23 cellular contexts compared by ENCODE assay signal in genomic region chr13:34459856-34460255, GRCh38.
DNase-seq lines count a peak whose midpoint lies in the region; ATAC-seq and TF ChIP-seq lines count a peak whose summit lies in the region.
"Had no signal": no experiment of that assay in that cellular context is flagged by ENCODE, and none has a peak within 500 bp of the region (broad histone marks: within the 10 kb centered on the region; RNA-seq: fewer than 3 reads in every experiment).

No MANE protein-coding gene starts in this region.

- no peak overlapping the region for H3K4me3 ChIP-seq in foreskin fibroblast (ENCODE audit: low read depth in 1 of 2, low read length in 2 of 2)
- H3K4me3 ChIP-seq: GM23248, heart left ventricle, MG63, thyroid gland had no signal

- DNase-seq in DMS53 (lab: John Stamatoyannopoulos, UW) = peak; percentile 82
- peak; percentile 62 for DNase-seq in GF-D8 (lab: John Stamatoyannopoulos, UW)
- peak; percentile 2 for DNase-seq in RKO (ENCODE audit: low spot score)
- DNase-seq in foreskin fibroblast = peak; percentile 29 to 52
- no peak for DNase-seq in NCI-H1048 (lab: John Stamatoyannopoulos, UW)
- DNase-seq in foreskin melanocyte = no peak
- DNase-seq: activated B cell treated with CpG ODN at 0.5 μM for 24 hours; activated CD4-positive, alpha-beta memory T cell treated with anti-CD3 and anti-CD28 coated beads, Interleukin-2, amount 10 ng/mL, durations not matched to agents 7 days and 5 days; activated gamma-delta T cell treated with Interleukin-2 at 50 U/mL for 16 hours; amniotic stem cell; CD8-positive, alpha-beta T cell; GM23248; heart left ventricle; HFFc6; left colon; MG63; naive thymus-derived CD8-positive, alpha-beta T cell; NCI-H1694; NCI-H774; stimulated activated CD4-positive, alpha-beta T cell treated with anti-CD3 and anti-CD28 coated beads, Interleukin-2, amount 100 ng/mL, for 48 hours; stimulated activated naive CD4-positive, alpha-beta T cell treated with Interleukin-2 at 50 U/mL for 16 hours; thyroid gland had no signal

- no peak for ATAC-seq in GM21447 (IDR thresholded peaks at IDR 0.05; ENCODE audit: unreplicated experiment)
- ATAC-seq: CD8-positive, alpha-beta T cell; left colon; naive thymus-derived CD8-positive, alpha-beta T cell had no signal

- no peak for TF ChIP-seq CTCF in foreskin fibroblast (IDR thresholded peaks at IDR 0.05; ENCODE audit: low read depth, low read length)

Comparison
In these comparisons a context has a peak if more than half of its experiments do, and no peak if none do; other contexts are left out.
1. DNase-seq: peak in DMS53 (single experiment), GF-D8 (single experiment), RKO (single experiment) and foreskin fibroblast (2 of 2); none in NCI-H1048 (single experiment) and foreskin melanocyte (single experiment).